8 cellular contexts compared by ENCODE assay signal in the genomic region with DNA sequence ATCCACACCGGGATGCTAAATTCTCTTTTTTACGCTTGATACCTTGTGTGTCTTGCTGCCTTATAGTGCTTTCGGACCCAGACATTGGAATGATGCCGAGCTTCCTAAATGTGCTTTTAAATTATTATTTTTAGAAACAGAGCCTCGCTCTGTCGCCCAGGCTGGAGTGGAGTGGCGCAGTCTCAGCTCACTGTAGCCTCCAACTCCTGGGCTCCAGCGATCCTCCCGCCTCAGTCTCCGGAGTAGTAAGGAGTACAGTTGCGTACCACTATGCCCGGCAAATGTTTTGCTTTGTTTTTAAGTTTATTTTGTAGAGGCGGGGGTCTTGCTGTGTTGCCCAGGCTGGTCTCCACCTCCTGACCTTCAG. TPM values are rescaled to one million over a fixed set of nuclear protein-coding genes. Genes with fewer than 3 reads are reported as not detected.
A peak's percentile ranks its signal among the peaks of the same experiment; 100 is the strongest.
DNase-seq lines count a peak whose midpoint lies in the region; ATAC-seq lines count a peak whose summit lies in the region.

No MANE protein-coding gene starts in this region.

- H3K4me3 Mint-ChIP-seq in activated naive CD8-positive, alpha-beta T cell treated with anti-CD3 and anti-CD28 coated beads, Interleukin-2, amount 50 U/mL, for 24 hours = peak overlapping the region; percentile 75

- ATAC-seq in activated naive CD8-positive, alpha-beta T cell treated with anti-CD3 and anti-CD28 coated beads, Interleukin-2, amount 50 U/mL, for 24 hours = no peak
- ATAC-seq in stimulated activated naive CD8-positive, alpha-beta T cell treated with anti-CD3 and anti-CD28 coated beads, Interleukin-15, Interleukin-2, amounts not matched to agents 100 U/mL and 50 U/mL, for 24 hours = no peak

- H3K4me1 Mint-ChIP-seq in activated naive CD8-positive, alpha-beta T cell treated with anti-CD3 and anti-CD28 coated beads, Interleukin-2, amount 50 U/mL, for 24 hours = peaks cover 34% of the 10 kb centered on the region

- peaks cover 2% of the 10 kb centered on the region for H3K27me3 Mint-ChIP-seq in activated naive CD8-positive, alpha-beta T cell treated with anti-CD3 and anti-CD28 coated beads, Interleukin-2, amount 50 U/mL, for 24 hours

- H3K9ac ChIP-seq in HUES48 (ENCODE audit: low read depth, low read length) (no peak overlapping the region), iPS-20b (ENCODE audit: low read depth, low read length) (peak overlapping the region; percentile 69; the same call in 1 of the 2 replicates)

- H3K4me1 ChIP-seq in HUES48 (ENCODE audit: control insufficient read depth, insufficient read depth, low read length) (no peaks in the 10 kb centered on the region; the same call in 1 of the 2 replicates), iPS-20b (ENCODE audit: insufficient read depth, low read length) (no peaks in the 10 kb centered on the region)

- intact Hi-C loops in posterior vena cava (cut with DNase I) = no loop called here

- H3K27me3 ChIP-seq in HUES48 (ENCODE audit: control insufficient read depth, insufficient read depth, low read length) (peaks cover 44% of the 10 kb centered on the region), iPS-20b (ENCODE audit: insufficient read depth, low read length) (peaks cover 56% of the 10 kb centered on the region)

- H3K4me3 ChIP-seq in HUES48 (ENCODE audit: low read depth, low read length) (peak overlapping the region; percentile 67), iPS-20b (ENCODE audit: low read length) (peak overlapping the region; percentile 75)

- H3K36me3 Mint-ChIP-seq in activated naive CD8-positive, alpha-beta T cell treated with anti-CD3 and anti-CD28 coated beads, Interleukin-2, amount 50 U/mL, for 24 hours (ENCODE audit: low read depth) = no peaks in the 10 kb centered on the region

- H3K36me3 ChIP-seq in HUES48 (ENCODE audit: control insufficient read depth, insufficient read depth, low read length) = no peaks in the 10 kb centered on the region
- no peaks in the 10 kb centered on the region for H3K36me3 ChIP-seq in iPS-20b (ENCODE audit: insufficient read depth, low read depth, low read length)

- H3K9me3 ChIP-seq in HUES48 (ENCODE audit: control insufficient read depth, insufficient read depth, low read length) = no peaks in the 10 kb centered on the region
- no peaks in the 10 kb centered on the region for H3K9me3 ChIP-seq in iPS-20b (ENCODE audit: insufficient read depth, low read depth, low read length)

- H3K27ac ChIP-seq in HUES48 (ENCODE audit: low read depth, low read length) = peak overlapping the region; percentile 27
- H3K27ac ChIP-seq in iPS-20b (ENCODE audit: low read length) = no peak overlapping the region

- no peaks in the 10 kb centered on the region for H3K9me3 Mint-ChIP-seq in activated naive CD8-positive, alpha-beta T cell treated with anti-CD3 and anti-CD28 coated beads, Interleukin-2, amount 50 U/mL, for 24 hours

- DNase-seq in activated naive CD8-positive, alpha-beta T cell treated with anti-CD3 and anti-CD28 coated beads, Interleukin-2, amount 50 U/mL, for 24 hours = no peak
- DNase-seq in stimulated activated naive CD8-positive, alpha-beta T cell treated with anti-CD3 and anti-CD28 coated beads, Interleukin-15, Interleukin-2, amounts not matched to agents 100 U/mL and 50 U/mL, for 24 hours = peak; percentile 8
- DNase-seq in mesenteric fat pad (ENCODE audit: low spot score) (no peak), SKM-1 (lab: John Stamatoyannopoulos, UW; ENCODE audit: unreplicated experiment) (no peak), glomerular visceral epithelial cell (ENCODE audit: extremely low spot score) (no peak), posterior vena cava (ENCODE audit: low spot score) (no peak)

- H3K27ac Mint-ChIP-seq in activated naive CD8-positive, alpha-beta T cell treated with anti-CD3 and anti-CD28 coated beads, Interleukin-2, amount 50 U/mL, for 24 hours = no peak overlapping the region

RNA-seq across cellular contexts. Expression of gene EML5, which starts 0.5 kb away (rescaled TPM):
- 0.13 TPM for total RNA-seq in mesenteric fat pad
- 1 to 10 TPM; 1.1 to 1.4 TPM for total RNA-seq in posterior vena cava

RNA-seq across cellular contexts. Expression of gene TTC8, which starts 31.2 kb away (rescaled TPM):
- total RNA-seq in mesenteric fat pad = 18.9 TPM
- total RNA-seq in posterior vena cava = 10 to 100 TPM; 17.0 to 26.8 TPM
